19 cellular contexts compared by ENCODE assay signal in genomic region chr16:58346831-58347371, GRCh38. TPM values are rescaled to one million over a fixed set of nuclear protein-coding genes. Genes with fewer than 3 reads are reported as not detected.
"Had no signal": no experiment of that assay in that cellular context is flagged by ENCODE, and none has a peak within 500 bp of the region (broad histone marks: within the 10 kb centered on the region; RNA-seq: fewer than 3 reads in every experiment).

No MANE protein-coding gene starts in this region.

- H3K4me3 ChIP-seq: lower lobe of right lung, sigmoid colon, thoracic aorta had no signal

- ATAC-seq: lower lobe of right lung; naive thymus-derived CD4-positive, alpha-beta T cell; SK-N-SH treated with all-trans-retinoic acid at 6 μM for 48 hours; WTC11 had no signal

- DNase-seq: activated CD4-positive, alpha-beta T cell treated with anti-CD3 and anti-CD28 coated beads, Interleukin-2, amount 50 U/mL, for 1 hour; activated naive CD4-positive, alpha-beta T cell treated with anti-CD3 and anti-CD28 coated beads, Interleukin-2, amount 50 U/mL, for 16 hours; activated T-cell treated with anti-CD3 and anti-CD28 coated beads, Interleukin-2, amount 50 U/mL, for 1 hour; amniotic stem cell; foreskin melanocyte; hippocampal formation; lower lobe of right lung; midbrain; naive thymus-derived CD4-positive, alpha-beta T cell; posterior cingulate gyrus; sigmoid colon; stimulated activated CD4-positive, alpha-beta T cell treated with anti-CD3 and anti-CD28 coated beads, Interleukin-4, amount 100 ng/mL, for 1 hour; stimulated activated CD8-positive, alpha-beta memory T cell treated with anti-CD3 and anti-CD28 coated beads, Interleukin-4, amount 100 ng/mL, for 48 hours had no signal

- H3K9me3 ChIP-seq: lower lobe of right lung, neutrophil, sigmoid colon, thoracic aorta had no signal

- H3K36me3 ChIP-seq: lower lobe of right lung, neutrophil, sigmoid colon, thoracic aorta had no signal

- H3K4me1 ChIP-seq: lower lobe of right lung, sigmoid colon had no signal

- H3K27ac ChIP-seq: lower lobe of right lung, neutrophil, thoracic aorta had no signal

RNA-seq across cellular contexts. Expression of gene PRSS54, which starts 52.1 kb away (rescaled TPM):
- total RNA-seq: kidney epithelial cell; lower lobe of right lung; naive thymus-derived CD4-positive, alpha-beta T cell; sigmoid colon; thoracic aorta; urinary bladder; WTC11 had no signal
- polyA plus RNA-seq: naive thymus-derived CD4-positive, alpha-beta T cell; sigmoid colon; urinary bladder had no signal
